Comparison of ENCODE assay signal across 1 cellular context in genomic region chr10:124741281-124741921, GRCh38.
TF ChIP-seq lines count a peak whose summit lies in the region.

No MANE protein-coding gene starts in this region.

TF ChIP-seq in neural cell, 6 proteins besides CTCF, POLR2A, EP300 and RAD21:
- TF ChIP-seq REST (IDR thresholded peaks at IDR 0.05; ENCODE audit: borderline replicate concordance) (no peak), TAF1 (IDR thresholded peaks at IDR 0.05; ENCODE audit: low read depth) (no peak), POLR2AphosphoS5 (IDR thresholded peaks at IDR 0.05) (no peak), MXI1 (conservative IDR thresholded peaks at IDR 0.05; ENCODE audit: poor library complexity, severe bottlenecking) (peak; percentile 28), EZH2 (IDR thresholded peaks at IDR 0.05; ENCODE audit: borderline replicate concordance, insufficient read depth, low read length, poor library complexity, severe bottlenecking) (no peak), SMC3 (conservative IDR thresholded peaks at IDR 0.05; ENCODE audit: poor library complexity) (peak; percentile 85)
TF ChIP-seq in neural cell: peak in this region for 2.
